Comparison of ENCODE assay signal across 14 cellular contexts in the genomic region with DNA sequence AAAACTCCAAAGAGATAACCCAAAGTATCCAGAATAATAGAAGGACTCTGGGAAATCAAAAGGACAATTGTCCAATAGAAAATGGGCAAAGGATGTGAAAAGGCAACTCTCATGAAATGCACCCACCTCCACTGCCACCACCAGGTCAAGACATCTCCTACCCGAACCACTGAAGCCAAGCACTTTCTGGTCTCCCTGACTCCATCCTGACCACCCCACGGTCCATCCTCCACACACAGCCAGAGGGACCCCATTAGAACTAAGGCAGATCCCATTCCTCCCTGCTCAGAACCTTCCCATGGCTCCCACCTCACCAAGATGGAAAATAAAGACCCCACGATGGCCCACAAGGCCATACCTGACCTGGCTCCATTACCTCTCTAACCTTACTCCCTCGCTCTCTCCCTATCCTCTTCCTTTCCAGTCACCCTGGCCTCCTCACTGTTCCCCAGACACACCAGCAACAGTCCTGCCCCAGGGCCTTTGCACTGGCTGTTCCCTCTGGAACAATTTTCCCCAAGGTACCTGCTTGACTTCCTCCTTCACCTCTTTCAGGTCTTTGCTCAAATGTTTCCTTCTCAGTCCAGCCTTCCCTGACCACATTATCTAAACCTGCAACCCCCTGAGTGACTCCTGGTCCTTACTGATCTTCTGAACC.
DNase-seq lines count a peak whose midpoint lies in the region; ATAC-seq and TF ChIP-seq lines count a peak whose summit lies in the region.
"Had no signal": no experiment of that assay in that cellular context is flagged by ENCODE, and none has a peak within 500 bp of the region (broad histone marks: within the 10 kb centered on the region; RNA-seq: fewer than 3 reads in every experiment).

No MANE protein-coding gene starts in this region.

- peaks cover 91% of the 10 kb centered on the region for H3K4me1 Mint-ChIP-seq in activated T-cell treated with anti-CD3 and anti-CD28 coated beads, Interleukin-2, amount 50 U/mL, for 24 hours (ENCODE audit: low read depth)
- peaks cover 88% of the 10 kb centered on the region for H3K4me1 Mint-ChIP-seq in activated CD8-positive, alpha-beta T cell treated with anti-CD3 and anti-CD28 coated beads for 36 hours (ENCODE audit: low read depth)
- H3K4me1 Mint-ChIP-seq in effector memory CD8-positive, alpha-beta T cell (ENCODE audit: low read depth in 2 of 2), result peaks cover 90 to 95% of the 10 kb centered on the region in 2 donors

- TF ChIP-seq CTCF in activated CD8-positive, alpha-beta T cell treated with anti-CD3 and anti-CD28 coated beads for 36 hours (IDR thresholded peaks at IDR 0.05), result no peak

- H3K9me3 Mint-ChIP-seq in activated T-cell treated with anti-CD3 and anti-CD28 coated beads, Interleukin-2, amount 50 U/mL, for 24 hours, result no peaks in the 10 kb centered on the region
- H3K9me3 Mint-ChIP-seq in activated CD8-positive, alpha-beta T cell treated with anti-CD3 and anti-CD28 coated beads for 36 hours, result no peaks in the 10 kb centered on the region
- no peaks in the 10 kb centered on the region for H3K9me3 Mint-ChIP-seq in effector memory CD8-positive, alpha-beta T cell
- H3K9me3 Mint-ChIP-seq: dendritic cell treated with granulocyte-macrophage colony-stimulating factor and Interleukin-4, amounts not matched to agents 40 ng/mL and 50 ng/mL, for 4 days had no signal

- peak overlapping the region; percentile 61 for H3K4me3 Mint-ChIP-seq in activated T-cell treated with anti-CD3 and anti-CD28 coated beads, Interleukin-2, amount 50 U/mL, for 24 hours
- H3K4me3 Mint-ChIP-seq in activated CD8-positive, alpha-beta T cell treated with anti-CD3 and anti-CD28 coated beads for 36 hours, result peak overlapping the region; percentile 68
- peak overlapping the region; percentile 74 to 90 for H3K4me3 Mint-ChIP-seq in effector memory CD8-positive, alpha-beta T cell
- H3K4me3 Mint-ChIP-seq: dendritic cell treated with granulocyte-macrophage colony-stimulating factor and Interleukin-4, amounts not matched to agents 40 ng/mL and 50 ng/mL, for 4 days had no signal

- H3K27ac Mint-ChIP-seq in activated T-cell treated with anti-CD3 and anti-CD28 coated beads, Interleukin-2, amount 50 U/mL, for 24 hours, result peak overlapping the region; percentile 92
- H3K27ac Mint-ChIP-seq in activated CD8-positive, alpha-beta T cell treated with anti-CD3 and anti-CD28 coated beads for 36 hours, result peak overlapping the region; percentile 91
- H3K27ac Mint-ChIP-seq in effector memory CD8-positive, alpha-beta T cell, result peak overlapping the region; percentile 63 to 93
- H3K27ac Mint-ChIP-seq: dendritic cell treated with granulocyte-macrophage colony-stimulating factor and Interleukin-4, amounts not matched to agents 40 ng/mL and 50 ng/mL, for 4 days had no signal

- CTCF ChIA-PET in activated CD8-positive, alpha-beta T cell treated with anti-CD3 and anti-CD28 coated beads for 36 hours (lab: Charles Lee), result no interaction called here

- peak overlapping the region; percentile 64 for H3K27ac ChIP-seq in substantia nigra (ENCODE audit: low read depth, low read length, poor library complexity, severe bottlenecking)
- H3K27ac ChIP-seq: hepatocyte, parathyroid adenoma had no signal

- intact Hi-C loops in activated CD8-positive, alpha-beta T cell treated with anti-CD3 and anti-CD28 coated beads for 36 hours (cut with micrococcal nuclease), result loop anchor here (5.0 kb wide), 1 partner anchor 48 kb away; no protein-coding TSS in a partner anchor

- POLR2A ChIA-PET in activated CD8-positive, alpha-beta T cell treated with anti-CD3 and anti-CD28 coated beads for 36 hours (lab: Charles Lee), result interaction anchor here (1.2 to 10.0 kb wide), 4 partner anchors 17 to 52 kb away, joined by 3 to 81 read pairs (median 4); no protein-coding TSS in a partner anchor

- no peaks in the 10 kb centered on the region for H3K27me3 Mint-ChIP-seq in activated T-cell treated with anti-CD3 and anti-CD28 coated beads, Interleukin-2, amount 50 U/mL, for 24 hours
- no peaks in the 10 kb centered on the region for H3K27me3 Mint-ChIP-seq in activated CD8-positive, alpha-beta T cell treated with anti-CD3 and anti-CD28 coated beads for 36 hours
- H3K27me3 Mint-ChIP-seq in effector memory CD8-positive, alpha-beta T cell, result no peaks in the 10 kb centered on the region
- H3K27me3 Mint-ChIP-seq: dendritic cell treated with granulocyte-macrophage colony-stimulating factor and Interleukin-4, amounts not matched to agents 40 ng/mL and 50 ng/mL, for 4 days had no signal

- H3K36me3 Mint-ChIP-seq in activated T-cell treated with anti-CD3 and anti-CD28 coated beads, Interleukin-2, amount 50 U/mL, for 24 hours (ENCODE audit: low read depth), result peaks cover 59% of the 10 kb centered on the region
- H3K36me3 Mint-ChIP-seq in activated CD8-positive, alpha-beta T cell treated with anti-CD3 and anti-CD28 coated beads for 36 hours (ENCODE audit: low read depth), result peaks cover 74% of the 10 kb centered on the region
- H3K36me3 Mint-ChIP-seq in effector memory CD8-positive, alpha-beta T cell (ENCODE audit: insufficient read depth), result peaks cover 26% of the 10 kb centered on the region

- DNase-seq in activated T-cell treated with anti-CD3 and anti-CD28 coated beads, Interleukin-2, amount 50 U/mL, for 24 hours, result no peak
- DNase-seq in activated T-cell treated with anti-CD3 and anti-CD28 coated beads, Interleukin-2, amount 50 U/mL, for 1 hour, result no peak
- DNase-seq in activated CD8-positive, alpha-beta T cell treated with anti-CD3 and anti-CD28 coated beads for 36 hours, result no peak
- DNase-seq in effector memory CD8-positive, alpha-beta T cell, result no peak
- no peak for DNase-seq in substantia nigra (lab: John Stamatoyannopoulos, UW)
- DNase-seq: Calu3, left cardiac atrium, NCI-H1436 had no signal

- ATAC-seq in activated CD8-positive, alpha-beta T cell treated with anti-CD3 and anti-CD28 coated beads for 36 hours, result no peak
- ATAC-seq in effector memory CD8-positive, alpha-beta T cell (replicated peaks), result no peak
- ATAC-seq in HG03095 (IDR thresholded peaks at IDR 0.05; ENCODE audit: unreplicated experiment) (no peak), GM21381 (IDR thresholded peaks at IDR 0.05; ENCODE audit: unreplicated experiment) (no peak), GM21786 (IDR thresholded peaks at IDR 0.05; ENCODE audit: unreplicated experiment) (no peak)
